ENCODE assay signal across 8 cellular contexts in the genomic region with DNA sequence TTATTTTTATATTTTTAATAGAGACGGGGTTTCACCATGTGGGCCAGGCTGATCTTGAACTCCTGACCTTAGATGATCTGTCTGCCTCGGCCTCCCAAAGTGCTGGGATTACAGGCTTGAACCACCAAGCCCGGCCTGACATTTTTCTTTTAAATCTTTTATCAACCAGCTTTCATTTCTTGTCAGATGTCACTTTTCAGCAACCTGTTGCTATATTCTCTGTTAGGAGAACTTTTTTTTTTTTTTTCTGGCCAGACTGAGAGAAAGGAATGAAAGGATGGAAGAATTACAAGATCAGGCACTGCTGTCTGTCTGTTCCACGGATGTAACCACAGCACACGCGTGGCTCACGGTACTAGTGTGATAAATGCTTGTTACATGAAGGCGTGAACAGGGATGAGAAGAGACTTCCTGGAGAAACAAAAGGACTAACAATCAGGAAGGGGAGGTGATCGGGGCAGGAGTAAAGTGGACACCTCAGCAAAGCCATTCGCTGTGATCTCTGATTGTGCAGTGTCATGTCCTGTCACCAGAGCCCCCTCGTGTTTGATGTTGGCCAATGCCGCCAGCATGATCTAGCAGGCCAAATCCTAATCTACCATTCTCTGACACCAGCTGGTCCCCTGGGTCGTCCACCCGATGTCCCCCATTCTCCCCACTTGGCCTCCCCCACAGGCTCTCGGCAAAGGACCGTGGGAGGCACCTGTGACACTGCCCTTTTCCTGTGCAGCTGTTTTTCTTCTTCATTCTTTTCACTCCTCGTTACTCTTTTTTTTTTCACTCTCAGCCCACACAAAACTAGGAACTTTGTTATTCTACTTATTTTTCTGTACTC.
DNase-seq lines count a peak whose midpoint lies in the region; ATAC-seq and TF ChIP-seq lines count a peak whose summit lies in the region.

No MANE protein-coding gene starts in this region.

- ATAC-seq in HG02798 (IDR thresholded peaks at IDR 0.05; ENCODE audit: poor library complexity, unreplicated experiment) (peak; percentile 47), Panc1 (peak; percentile 24; the same call in 1 of the 2 replicates)

- peak overlapping the region; percentile 76 for H3K4me2 ChIP-seq in hepatocyte

- H4K20me1 ChIP-seq in hepatocyte (ENCODE audit: insufficient read depth, poor library complexity, severe bottlenecking), result no peaks in the 10 kb centered on the region

- H2AFZ ChIP-seq in hepatocyte, result no peak overlapping the region

- H3K27me3 ChIP-seq in Panc1 (ENCODE audit: control insufficient read depth, insufficient read depth, low read length), result no peaks in the 10 kb centered on the region
- H3K27me3 ChIP-seq in hepatocyte, result no peaks in the 10 kb centered on the region
- no peaks in the 10 kb centered on the region for H3K27me3 ChIP-seq in sigmoid colon

- peaks cover 20% of the 10 kb centered on the region for H3K79me2 ChIP-seq in hepatocyte

- peaks cover 63% of the 10 kb centered on the region for H3K4me1 ChIP-seq in Panc1 (ENCODE audit: control insufficient read depth, insufficient read depth, low read length)
- H3K4me1 ChIP-seq in hepatocyte (ENCODE audit: insufficient read depth), result peaks cover 41% of the 10 kb centered on the region
- peaks cover 0 to 53% (median 44%) of the 10 kb centered on the region in 4 donors for H3K4me1 ChIP-seq in sigmoid colon

- CTCF ChIA-PET in Panc1 (lab: Charles Lee), result interaction anchor here (0.6 to 1.0 kb wide), 4 partner anchors 131 to 314 kb away, joined by 3 to 5 read pairs (median 3); no protein-coding TSS in a partner anchor

- TF ChIP-seq POLR2A in sigmoid colon (IDR thresholded peaks at IDR 0.05), result no peak

- TF ChIP-seq EP300 in sigmoid colon (IDR thresholded peaks at IDR 0.05), result no peak

- no TSS peak for BruUV-seq in Panc1 (replicated peaks; lab: Mats Ljungman, UMichigan)

- intact Hi-C loops in Panc1 (cut with micrococcal nuclease; ENCODE audit: unreplicated experiment), result no loop called here
- intact Hi-C loops in sigmoid colon (cut with DNase I), result loop anchor here (5.0 kb wide), 1 partner anchor 334 kb away; a partner anchor contains a TSS

- H3K27ac ChIP-seq in Panc1 (ENCODE audit: low read length), result peak overlapping the region; percentile 96
- peak overlapping the region; percentile 98 for H3K27ac ChIP-seq in hepatocyte
- H3K27ac ChIP-seq in sigmoid colon, result peak overlapping the region; percentile 87 to 98 (median 94)

- WGBS in hepatocyte (ENCODE audit: low lambda C conversion rate, missing lambda C conversion rate), result 57% methylated on average over 17 of the region's 17 CpGs
- 6 to 29% methylated on average over 17 of the region's 17 CpGs for WGBS in sigmoid colon, 2 donors

- POLR2A ChIA-PET in Panc1 (lab: Charles Lee), result interaction anchor here (0.5 to 0.9 kb wide), 5 partner anchors 55 to 143 kb away, joined by 3 to 6 read pairs (median 4); no protein-coding TSS in a partner anchor

- H3K4me3 ChIP-seq in GM12864 (ENCODE audit: low read depth, low read length) (peak overlapping the region; percentile 27; the same call in 1 of the 2 replicates), Panc1 (ENCODE audit: low read depth in 2 of 2, low read length in 2 of 2) (peak overlapping the region; percentile 50 to 86), hepatocyte (no peak overlapping the region), sigmoid colon (peak overlapping the region in 2 of 4 donors; percentile 46 to 50)

- in situ Hi-C loops in Panc1 (cut with HindIII; ENCODE audit: low pct_unique_long_range_greater_than_20kb, low sequenced_read_pairs), result no loop called here

- DNase-seq in GM12864 (ENCODE audit: low read depth), result peak; percentile 45
- DNase-seq in Panc1 (ENCODE audit: low read depth, low spot score), result no peak
- peak; percentile 13 for DNase-seq in amniotic epithelial cell (ENCODE audit: low read depth)
- peak; percentile 54 for DNase-seq in hepatocyte (ENCODE audit: low spot score)
- DNase-seq in sigmoid colon, result peak; percentile 77
- no peak for DNase-seq in AG08396 (ENCODE audit: low spot score)
- no peak for DNase-seq in NCI-H2227 treated with DMSO at 0.1 percent for 48 hours (lab: John Stamatoyannopoulos, UW)

- H3K9me3 ChIP-seq in Panc1 (ENCODE audit: control insufficient read depth, insufficient read depth, low read depth, low read length) (no peaks in the 10 kb centered on the region), hepatocyte (ENCODE audit: low read depth) (no peaks in the 10 kb centered on the region), sigmoid colon (no peaks in the 10 kb centered on the region)

- no peaks in the 10 kb centered on the region; the same call in 1 of the 2 replicates for H3K36me3 ChIP-seq in Panc1 (ENCODE audit: control insufficient read depth, insufficient read depth, low read length)
- no peaks in the 10 kb centered on the region for H3K36me3 ChIP-seq in hepatocyte (replicated peaks; ENCODE audit: insufficient read depth, low read depth)
- no peaks in the 10 kb centered on the region for H3K36me3 ChIP-seq in sigmoid colon

- no peaks in the 10 kb centered on the region for H3K9me2 ChIP-seq in hepatocyte (replicated peaks; ENCODE audit: insufficient read depth)

- TF ChIP-seq CTCF in GM12864 (IDR thresholded peaks at IDR 0.05; ENCODE audit: low read depth, low read length, missing control alignments) (peak; percentile 74), Panc1 (IDR thresholded peaks at IDR 0.05) (peak; percentile 58), hepatocyte (IDR thresholded peaks at IDR 0.05; ENCODE audit: poor library complexity) (peak; percentile 10), sigmoid colon (IDR thresholded peaks at IDR 0.05) (no peak)

Comparison
In these comparisons a context has a peak if more than half of its experiments do, and no peak if none do; other contexts are left out.
1. DNase-seq: peak in GM12864 (single experiment), amniotic epithelial cell (single experiment), hepatocyte (single experiment) and sigmoid colon (single experiment); none in Panc1 (single experiment), AG08396 (single experiment) and NCI-H2227 treated with DMSO at 0.1 percent for 48 hours (single experiment).
2. CTCF ChIP-seq: peak in GM12864 (single experiment), Panc1 (single experiment) and hepatocyte (single experiment); none in sigmoid colon (0 of 4).
3. Peak in every context shown above with its lines, with median percentiles within 50 percentile points of each other: H3K27ac ChIP-seq.